In genomic region chr12:19652391-19652790, GRCh38 we compare ENCODE assay signal across 1 cellular context.
TF ChIP-seq lines count a peak whose summit lies in the region.

No MANE protein-coding gene starts in this region.

TF ChIP-seq in IMR-90, 13 proteins besides CTCF, POLR2A, EP300 and RAD21 (continued from another document):
- TF ChIP-seq SMC3 (IDR thresholded peaks at IDR 0.05; ENCODE audit: low read depth, low read length) (no peak), NFE2L2 (IDR thresholded peaks at IDR 0.05; ENCODE audit: low read depth, low read length) (no peak), RCOR1 (IDR thresholded peaks at IDR 0.05; ENCODE audit: insufficient replicate concordance, low read length) (no peak), CHD1 (IDR thresholded peaks at IDR 0.05; ENCODE audit: low read depth, low read length) (no peak)
